In the genomic region with DNA sequence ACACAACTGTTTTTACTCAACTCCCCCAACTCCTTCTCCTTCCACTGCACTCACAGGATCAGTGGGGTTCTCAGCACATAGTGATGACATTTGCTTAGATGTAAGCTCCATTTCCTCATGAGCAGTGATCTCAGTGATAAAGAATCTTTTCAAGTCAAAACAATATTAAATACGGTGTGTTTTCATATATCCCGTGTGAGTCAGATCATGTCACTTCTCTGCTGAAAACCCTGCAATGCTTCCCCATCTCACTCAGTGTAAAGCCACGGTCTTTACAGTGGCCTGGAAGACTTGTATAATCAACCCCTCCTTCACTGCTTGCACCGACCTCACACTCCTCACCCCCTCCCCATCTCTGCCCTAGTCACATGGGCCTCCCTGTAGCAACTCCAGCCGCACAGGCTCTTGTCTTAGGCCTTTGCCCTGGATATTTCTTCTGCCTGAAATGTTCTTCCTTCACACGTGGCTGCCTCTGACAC, we compare ENCODE assay signal across 8 cellular contexts.
A peak's percentile ranks its signal among the peaks of the same experiment; 100 is the strongest.
DNase-seq lines count a peak whose midpoint lies in the region; TF ChIP-seq lines count a peak whose summit lies in the region.

No MANE protein-coding gene starts in this region.

- no peak overlapping the region for H3K4me2 ChIP-seq in Karpas-422 (ENCODE audit: low read depth, low read length, poor library complexity, severe bottlenecking)

- H3K4me3 ChIP-seq in AG04449 (ENCODE audit: low read depth, low read length) (no peak overlapping the region), Karpas-422 (ENCODE audit: low read length) (no peak overlapping the region), mesodermal cell (ENCODE audit: extremely low read depth, insufficient read depth, low read length, poor library complexity, severe bottlenecking) (no peak overlapping the region)

- H3K27ac ChIP-seq in Karpas-422 (ENCODE audit: low read length) (peak overlapping the region; percentile 14), mesodermal cell (ENCODE audit: low read depth, low read length, severe bottlenecking) (peak overlapping the region; percentile 86)

- CTCF ChIA-PET in AG04449 (lab: Yijun Ruan, JAX), result interaction anchor here (0.7 to 4.1 kb wide), 16 partner anchors 10 to 633 kb away, joined by 3 to 21 read pairs (median 6); no protein-coding TSS in a partner anchor

- peak overlapping the region; percentile 21; the same call in 1 of the 2 replicates for H3K9ac ChIP-seq in Karpas-422 (ENCODE audit: low read length)

- TF ChIP-seq CTCF in AG04449 (IDR thresholded peaks at IDR 0.05; ENCODE audit: insufficient read depth, low read length, missing control alignments), result no peak

- WGBS in mesodermal cell (ENCODE audit: insufficient coverage in 2 of 2), 2 experiments, result 58% methylated on average over 6 of the region's 6 CpGs

- H3K9me3 ChIP-seq in Karpas-422 (ENCODE audit: low read length) (no peaks in the 10 kb centered on the region), mesodermal cell (ENCODE audit: control insufficient read depth, low read length) (no peaks in the 10 kb centered on the region)

- H3K4me1 ChIP-seq in Karpas-422 (ENCODE audit: low read length) (peaks cover 33% of the 10 kb centered on the region), mesodermal cell (ENCODE audit: control insufficient read depth, insufficient read depth, low read length, poor library complexity, severe bottlenecking) (peaks cover 16% of the 10 kb centered on the region)

- no peaks in the 10 kb centered on the region for H3K27me3 ChIP-seq in Karpas-422 (ENCODE audit: low read length)

- H3K36me3 ChIP-seq in Karpas-422 (ENCODE audit: insufficient read depth, low read length) (no peaks in the 10 kb centered on the region), mesodermal cell (ENCODE audit: control insufficient read depth, insufficient read depth, low read length) (no peaks in the 10 kb centered on the region)

- peak overlapping the region; percentile 79 for H2AFZ ChIP-seq in Karpas-422 (ENCODE audit: low read length)

- POLR2A ChIA-PET in AG04449 (lab: Yijun Ruan, JAX), result no interaction called here

- H3K9me2 ChIP-seq in Karpas-422 (replicated peaks; ENCODE audit: insufficient read depth, low read length), result no peaks in the 10 kb centered on the region

- no peaks in the 10 kb centered on the region for H4K20me1 ChIP-seq in Karpas-422 (ENCODE audit: insufficient read depth, low read depth, low read length)

- no peaks in the 10 kb centered on the region for H3K79me2 ChIP-seq in Karpas-422 (ENCODE audit: low read length)

- DNase-seq in AG04449 (ENCODE audit: low read depth, low spot score), result peak; percentile 91
- no peak for DNase-seq in Karpas-422
- DNase-seq in dermis blood vessel endothelial cell, result peak; percentile 95
- DNase-seq in Kasumi-1 (lab: John Stamatoyannopoulos, UW), result no peak
- DNase-seq in inferior parietal cortex (ENCODE audit: extremely low spot score), result no peak
- DNase-seq in DMS114 treated with DMSO at 0.1 percent for 48 hours (lab: John Stamatoyannopoulos, UW; ENCODE audit: unreplicated experiment), result no peak
- no peak for DNase-seq in DMS79 treated with DMSO at 0.1 percent for 48 hours (lab: John Stamatoyannopoulos, UW)

Comparison
In these comparisons a context has a peak if more than half of its experiments do, and no peak if none do; other contexts are left out.
1. DNase-seq: peak in AG04449 (single experiment) and dermis blood vessel endothelial cell (single experiment); none in Karpas-422 (single experiment), Kasumi-1 (0 of 2), inferior parietal cortex (single experiment), DMS114 treated with DMSO at 0.1 percent for 48 hours (single experiment) and DMS79 treated with DMSO at 0.1 percent for 48 hours (single experiment).